In the genomic region with DNA sequence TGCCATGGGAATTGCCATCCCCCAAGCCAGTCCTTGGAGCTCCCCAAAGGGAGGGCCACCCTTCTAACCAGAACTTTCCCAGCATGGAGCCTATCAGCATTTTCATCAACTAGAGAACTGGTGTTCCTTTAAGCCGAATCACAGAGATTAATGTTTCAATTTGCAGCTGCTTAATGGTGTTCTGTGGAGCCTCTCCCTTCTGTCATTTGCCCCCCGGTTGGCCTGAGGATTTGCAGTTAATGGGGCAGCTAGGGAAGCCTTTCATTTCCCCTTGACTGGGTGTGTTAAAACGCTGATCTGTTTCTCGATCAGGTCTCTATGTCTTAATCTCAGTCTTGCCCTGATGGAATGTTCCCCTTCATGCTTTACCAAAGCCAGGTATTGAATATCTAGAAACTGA, we compare ENCODE assay signal across 27 cellular contexts.
"Had no signal": no experiment of that assay in that cellular context is flagged by ENCODE, and none has a peak within 500 bp of the region (broad histone marks: within the 10 kb centered on the region; RNA-seq: fewer than 3 reads in every experiment).

No MANE protein-coding gene starts in this region.

- H3K36me3 ChIP-seq: brain microvascular endothelial cell, stomach, vagina had no signal

- H3K27ac ChIP-seq: brain microvascular endothelial cell, stomach, vagina had no signal

- H3K27me3 ChIP-seq: brain microvascular endothelial cell, stomach, vagina had no signal

- H3K4me1 ChIP-seq: vagina had no signal

- H3K27ac Mint-ChIP-seq: activated CD4-positive, alpha-beta memory T cell treated with anti-CD3 and anti-CD28 coated beads, Interleukin-2, amount 10 ng/mL, durations not matched to agents 7 days and 5 days; activated CD4-positive, alpha-beta T cell treated with anti-CD3 and anti-CD28 coated beads, Interleukin-2, amount 10 ng/mL, durations not matched to agents 24 days and 14 days; dendritic cell treated with granulocyte-macrophage colony-stimulating factor and Interleukin-4, amounts not matched to agents 40 ng/mL and 50 ng/mL, for 4 days; immature natural killer cell; natural killer cell; stimulated activated memory B cell treated with anti-CD40 and anti-IgM and Interleukin-4, amounts not matched to agents 10 μg/mL and 1 μg/mL and 100 μg/mL, for 72 hours; T-helper 17 cell; type B pancreatic cell had no signal

- H3K9me3 Mint-ChIP-seq: activated CD4-positive, alpha-beta memory T cell treated with anti-CD3 and anti-CD28 coated beads, Interleukin-2, amount 10 ng/mL, durations not matched to agents 7 days and 5 days; activated CD4-positive, alpha-beta T cell treated with anti-CD3 and anti-CD28 coated beads, Interleukin-2, amount 10 ng/mL, durations not matched to agents 24 days and 14 days; dendritic cell treated with granulocyte-macrophage colony-stimulating factor and Interleukin-4, amounts not matched to agents 40 ng/mL and 50 ng/mL, for 4 days; immature natural killer cell; natural killer cell; stimulated activated memory B cell treated with anti-CD40 and anti-IgM and Interleukin-4, amounts not matched to agents 10 μg/mL and 1 μg/mL and 100 μg/mL, for 72 hours had no signal

- H3K36me3 Mint-ChIP-seq: immature natural killer cell; natural killer cell; stimulated activated memory B cell treated with anti-CD40 and anti-IgM and Interleukin-4, amounts not matched to agents 10 μg/mL and 1 μg/mL and 100 μg/mL, for 72 hours; type B pancreatic cell had no signal

- H3K27me3 Mint-ChIP-seq: activated CD4-positive, alpha-beta memory T cell treated with anti-CD3 and anti-CD28 coated beads, Interleukin-2, amount 10 ng/mL, durations not matched to agents 7 days and 5 days; dendritic cell treated with granulocyte-macrophage colony-stimulating factor and Interleukin-4, amounts not matched to agents 40 ng/mL and 50 ng/mL, for 4 days; stimulated activated memory B cell treated with anti-CD40 and anti-IgM and Interleukin-4, amounts not matched to agents 10 μg/mL and 1 μg/mL and 100 μg/mL, for 72 hours; type B pancreatic cell had no signal

- H3K9me3 ChIP-seq: stomach, vagina had no signal

- DNase-seq: activated CD4-positive, alpha-beta memory T cell treated with anti-CD3 and anti-CD28 coated beads, Interleukin-2, amount 10 ng/mL, durations not matched to agents 7 days and 5 days; activated CD4-positive, alpha-beta T cell treated with anti-CD3 and anti-CD28 coated beads, Interleukin-2, amount 10 ng/mL, durations not matched to agents 24 days and 14 days; activated CD4-positive, CD25-positive, alpha-beta regulatory T cell; activated effector memory CD4-positive, alpha-beta T cell treated with anti-CD3 and anti-CD28 coated beads, Interleukin-2, amount 50 U/mL, for 16 hours; activated naive CD4-positive, alpha-beta T cell treated with anti-CD3 and anti-CD28 coated beads, Interleukin-2, amount 50 U/mL, for 16 hours; activated T-cell treated with anti-CD3 and anti-CD28 coated beads for 4 hours; aorta; brain microvascular endothelial cell; caudate nucleus; effector CD4-positive, alpha-beta T cell; erythroblast; foreskin fibroblast; immature natural killer cell; left ventricle myocardium superior; mammary epithelial cell; midbrain; natural killer cell; nucleus accumbens; stimulated activated CD4-positive, alpha-beta T cell treated with anti-CD3 and anti-CD28 coated beads, Interleukin-15, amount 100 ng/mL, for 24 hours; stomach; T-helper 17 cell had no signal

- ATAC-seq: left ventricle myocardium superior; natural killer cell; sciatic nerve; stimulated activated memory B cell treated with anti-CD40 and anti-IgM and Interleukin-4, amounts not matched to agents 10 μg/mL and 1 μg/mL and 100 μg/mL, for 72 hours; T-helper 17 cell had no signal

- H3K4me2 ChIP-seq: smooth muscle cell had no signal

- H3K4me1 Mint-ChIP-seq: activated CD4-positive, alpha-beta memory T cell treated with anti-CD3 and anti-CD28 coated beads, Interleukin-2, amount 10 ng/mL, durations not matched to agents 7 days and 5 days; activated CD4-positive, alpha-beta T cell treated with anti-CD3 and anti-CD28 coated beads, Interleukin-2, amount 10 ng/mL, durations not matched to agents 24 days and 14 days; stimulated activated memory B cell treated with anti-CD40 and anti-IgM and Interleukin-4, amounts not matched to agents 10 μg/mL and 1 μg/mL and 100 μg/mL, for 72 hours; T-helper 17 cell had no signal

- H3K4me3 Mint-ChIP-seq: activated CD4-positive, alpha-beta memory T cell treated with anti-CD3 and anti-CD28 coated beads, Interleukin-2, amount 10 ng/mL, durations not matched to agents 7 days and 5 days; activated CD4-positive, alpha-beta T cell treated with anti-CD3 and anti-CD28 coated beads, Interleukin-2, amount 10 ng/mL, durations not matched to agents 24 days and 14 days; dendritic cell treated with granulocyte-macrophage colony-stimulating factor and Interleukin-4, amounts not matched to agents 40 ng/mL and 50 ng/mL, for 4 days; immature natural killer cell; natural killer cell; stimulated activated memory B cell treated with anti-CD40 and anti-IgM and Interleukin-4, amounts not matched to agents 10 μg/mL and 1 μg/mL and 100 μg/mL, for 72 hours; T-helper 17 cell; type B pancreatic cell had no signal

- H3K4me3 ChIP-seq: smooth muscle cell, stomach, vagina had no signal
